Comparison of ENCODE assay signal across 9 cellular contexts in the genomic region with DNA sequence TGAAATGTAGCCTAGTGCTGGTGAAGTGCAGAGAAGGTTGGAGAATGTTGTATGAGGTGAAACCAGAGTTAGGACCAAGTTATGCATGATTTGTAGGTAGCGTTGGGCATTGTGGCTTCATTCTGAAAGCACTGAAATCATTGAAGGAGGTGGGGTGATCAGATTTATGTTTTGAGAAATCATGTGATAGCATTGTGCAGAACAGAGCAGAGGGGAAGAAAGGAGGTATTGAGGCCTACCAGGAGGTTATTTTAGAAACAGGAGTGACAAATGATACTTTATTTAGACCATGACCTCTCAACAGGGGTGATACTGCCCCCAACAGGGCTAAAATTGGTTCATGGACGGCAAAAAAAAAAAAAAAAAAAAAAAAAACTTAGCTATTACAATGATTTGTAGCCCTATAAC. TPM values are rescaled to one million over a fixed set of nuclear protein-coding genes. Genes with fewer than 3 reads are reported as not detected.
A peak's percentile ranks its signal among the peaks of the same experiment; 100 is the strongest.
DNase-seq lines count a peak whose midpoint lies in the region; ATAC-seq and TF ChIP-seq lines count a peak whose summit lies in the region.
"Had no signal": no experiment of that assay in that cellular context is flagged by ENCODE, and none has a peak within 500 bp of the region (broad histone marks: within the 10 kb centered on the region; RNA-seq: fewer than 3 reads in every experiment).

No MANE protein-coding gene starts in this region.

- H3K36me3 ChIP-seq in heart left ventricle = no peaks in the 10 kb centered on the region
- H3K36me3 ChIP-seq: neutrophil had no signal

- peak; percentile 26 for TF ChIP-seq CTCF in GM10248 (IDR thresholded peaks at IDR 0.05; ENCODE audit: control extremely low read depth, extremely low read depth, low read depth, missing control alignments)
- TF ChIP-seq CTCF in heart left ventricle (IDR thresholded peaks at IDR 0.05) = peak in 9 of 12 donors; percentile 12 to 51 (median 29)
- no peak for TF ChIP-seq CTCF in RWPE1 (conservative IDR thresholded peaks at IDR 0.05; ENCODE audit: low read depth)

- H3K27ac ChIP-seq in heart left ventricle = no peak overlapping the region
- H3K27ac ChIP-seq in RWPE1 = no peak overlapping the region
- H3K27ac ChIP-seq: neutrophil had no signal

- WGBS in heart left ventricle, 4 donors = 48 to 50% (median 49%) methylated on average over 2 of the region's 2 CpGs

- peak; percentile 42 for ATAC-seq in GM19463 (IDR thresholded peaks at IDR 0.05; ENCODE audit: unreplicated experiment)
- ATAC-seq in HG03342 (IDR thresholded peaks at IDR 0.05; ENCODE audit: unreplicated experiment) = peak; percentile 73
- ATAC-seq in heart left ventricle = peak; percentile 70 to 82 (median 76)

- intact Hi-C loops in heart left ventricle (cut with DNase I) = no loop called here

- CTCF ChIA-PET in GM10248 (lab: Yijun Ruan, JAX) = interaction anchor here (1.0 kb wide), 1 partner anchor 125 kb away, joined by 3 read pairs; no protein-coding TSS in a partner anchor
- CTCF ChIA-PET in RWPE1 (lab: Yijun Ruan, JAX) = interaction anchor here (0.6 to 0.7 kb wide), 3 partner anchors 25 to 217 kb away, joined by 3 to 4 read pairs (median 3); no protein-coding TSS in a partner anchor

- H3K4me1 ChIP-seq in heart left ventricle = peaks cover 0 to 7% (median 0%) of the 10 kb centered on the region in 12 donors

- POLR2A ChIA-PET in GM10248 (lab: Yijun Ruan, JAX) = interaction anchor here (0.7 kb wide), 1 partner anchor 730 kb away, joined by 3 read pairs; no protein-coding TSS in a partner anchor
- POLR2A ChIA-PET in RWPE1 (lab: Yijun Ruan, JAX; ENCODE audit: low non-redundant PET) = no interaction called here

- no peaks in the 10 kb centered on the region for H3K27me3 ChIP-seq in heart left ventricle
- H3K27me3 ChIP-seq: neutrophil had no signal

- DNase-seq in GM10248 (ENCODE audit: extremely low spot score) = peak; percentile 34
- DNase-seq in heart left ventricle = no peak
- no peak for DNase-seq in HT-29 (ENCODE audit: low spot score)
- no peak for DNase-seq in activated T-cell treated with anti-CD3 and anti-CD28 coated beads for 4 hours
- no peak for DNase-seq in NCI-H82 (lab: John Stamatoyannopoulos, UW)
- DNase-seq in RWPE1 (ENCODE audit: low spot score) = no peak

- no peak for TF ChIP-seq POLR2A in heart left ventricle (IDR thresholded peaks at IDR 0.05)

- H3K4me3 ChIP-seq in heart left ventricle = no peak overlapping the region

- H3K9me3 ChIP-seq in heart left ventricle = peaks cover 0 to 6% (median 0%) of the 10 kb centered on the region in 12 donors
- H3K9me3 ChIP-seq: neutrophil had no signal

RNA-seq across cellular contexts. Expression of a gene that starts 15.6 kb away (rescaled TPM):
- total RNA-seq in heart left ventricle = 100 to 1,000 TPM in 8 of 9 donors, 10 to 100 TPM in 1; 91.9 to 168 (median 127) TPM
- 100 to 1,000 TPM in 1 of 2 donors, 10 to 100 TPM in 1; 69.4 to 219 TPM for polyA plus RNA-seq in heart left ventricle
- total RNA-seq in HT-29 (2014; rRNA removed; shearing (Covaris generic)) = 36.0 and 48.8 TPM in 2 replicates
